In the genomic region with DNA sequence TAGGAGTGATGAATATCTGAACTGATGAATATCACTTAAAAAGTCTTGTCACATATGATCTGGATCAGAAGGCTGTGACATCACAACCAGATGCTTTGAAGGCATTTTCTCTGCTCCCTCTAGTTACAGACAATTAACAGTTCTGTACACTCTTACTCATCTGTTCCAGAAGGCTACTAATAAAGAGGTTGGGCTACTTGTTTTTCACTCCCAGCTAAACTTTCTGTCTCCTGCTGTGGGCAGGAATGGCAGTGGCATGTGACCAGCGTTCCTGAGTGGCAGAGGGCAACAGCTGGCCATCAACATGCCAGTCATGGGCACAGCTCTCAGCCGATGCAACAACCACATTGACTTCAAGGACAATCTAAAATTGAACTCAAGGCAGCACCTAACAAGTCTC, we compare ENCODE assay signal across 16 cellular contexts.
DNase-seq lines count a peak whose midpoint lies in the region; ATAC-seq and TF ChIP-seq lines count a peak whose summit lies in the region.
"Had no signal": no experiment of that assay in that cellular context is flagged by ENCODE, and none has a peak within 500 bp of the region (broad histone marks: within the 10 kb centered on the region; RNA-seq: fewer than 3 reads in every experiment).

No MANE protein-coding gene starts in this region.

- no peak for ATAC-seq in memory B cell (ENCODE audit: low read depth)
- ATAC-seq in HG02610 (IDR thresholded peaks at IDR 0.05; ENCODE audit: unreplicated experiment), result no peak
- ATAC-seq: A549, left lobe of liver had no signal

- no peak overlapping the region for H3K4me3 Mint-ChIP-seq in activated naive CD4-positive, alpha-beta T cell treated with anti-CD3 and anti-CD28 coated beads for 36 hours
- H3K4me3 Mint-ChIP-seq in memory B cell, result no peak overlapping the region

- no peak for TF ChIP-seq CTCF in OCI-LY7 (conservative IDR thresholded peaks at IDR 0.05; ENCODE audit: low read length)

- no peaks in the 10 kb centered on the region for H3K9me3 ChIP-seq in subcutaneous abdominal adipose tissue (ENCODE audit: control insufficient read depth in 5 of 5, low read length in 5 of 5)
- H3K9me3 ChIP-seq in OCI-LY7 (ENCODE audit: low read length), result no peaks in the 10 kb centered on the region
- H3K9me3 ChIP-seq: A549, ascending aorta, right lobe of liver had no signal

- H3K9me2 ChIP-seq in OCI-LY7 (ENCODE audit: insufficient read depth, low read length), result no peaks in the 10 kb centered on the region

- intact Hi-C loops in activated naive CD4-positive, alpha-beta T cell treated with anti-CD3 and anti-CD28 coated beads for 36 hours (cut with micrococcal nuclease), result no loop called here
- intact Hi-C loops in OCI-LY7 (cut with micrococcal nuclease; ENCODE audit: unreplicated experiment), result no loop called here

- H3K4me1 ChIP-seq in subcutaneous abdominal adipose tissue (ENCODE audit: control insufficient read depth in 5 of 5, insufficient read depth in 5 of 5, low read length in 5 of 5) (peaks cover 15 to 76% (median 70%) of the 10 kb centered on the region in 5 donors), OCI-LY7 (ENCODE audit: insufficient read depth, low read length, poor library complexity, severe bottlenecking) (peaks cover 12% of the 10 kb centered on the region)
- H3K4me1 ChIP-seq: A549 had no signal

- H3K27me3 ChIP-seq in subcutaneous abdominal adipose tissue (ENCODE audit: control insufficient read depth in 5 of 5, insufficient read depth in 4 of 5, low read length in 5 of 5), result no peaks in the 10 kb centered on the region
- H3K27me3 ChIP-seq: ascending aorta, right lobe of liver had no signal

- H2AFZ ChIP-seq in OCI-LY7 (ENCODE audit: low read length), result no peak overlapping the region

- H3K27me3 Mint-ChIP-seq in activated naive CD4-positive, alpha-beta T cell treated with anti-CD3 and anti-CD28 coated beads for 36 hours (ENCODE audit: low read depth), result no peaks in the 10 kb centered on the region
- H3K27me3 Mint-ChIP-seq in memory B cell, result no peaks in the 10 kb centered on the region

- no peak for DNase-seq in activated naive CD4-positive, alpha-beta T cell treated with anti-CD3 and anti-CD28 coated beads for 36 hours
- no peak for DNase-seq in activated naive CD4-positive, alpha-beta T cell (lab: John Stamatoyannopoulos, UW)
- DNase-seq in dermis blood vessel endothelial cell (peak; percentile 37), memory B cell (ENCODE audit: low spot score in 2 of 2) (no peak), GDM1 (lab: John Stamatoyannopoulos, UW) (no peak), OCI-LY7 (ENCODE audit: low spot score) (no peak)
- DNase-seq: activated CD8-positive, alpha-beta memory T cell treated with anti-CD3 and anti-CD28 coated beads for 24 hours; DMS79; NCI-H1694; T-helper 1 cell had no signal

- peaks cover 15% of the 10 kb centered on the region for H3K36me3 Mint-ChIP-seq in activated naive CD4-positive, alpha-beta T cell treated with anti-CD3 and anti-CD28 coated beads for 36 hours (ENCODE audit: low read depth)
- peaks cover 17% of the 10 kb centered on the region for H3K36me3 Mint-ChIP-seq in memory B cell

- H3K9ac ChIP-seq in subcutaneous abdominal adipose tissue (ENCODE audit: low read length in 5 of 5), result no peak overlapping the region

- H3K36me3 ChIP-seq in subcutaneous abdominal adipose tissue (ENCODE audit: control insufficient read depth in 5 of 5, insufficient read depth in 5 of 5, low read length in 5 of 5) (peaks cover 4 to 26% (median 17%) of the 10 kb centered on the region in 5 donors), OCI-LY7 (ENCODE audit: insufficient read depth, low read length) (peaks cover 93% of the 10 kb centered on the region)

- peaks cover 77% of the 10 kb centered on the region for H3K4me1 Mint-ChIP-seq in activated naive CD4-positive, alpha-beta T cell treated with anti-CD3 and anti-CD28 coated beads for 36 hours (ENCODE audit: low read depth)
- H3K4me1 Mint-ChIP-seq in memory B cell, result peaks cover 43% of the 10 kb centered on the region

- peaks cover 56% of the 10 kb centered on the region for H4K20me1 ChIP-seq in OCI-LY7 (ENCODE audit: insufficient read depth, low read length)

- POLR2A ChIA-PET in OCI-LY7 (lab: Charles Lee), result no interaction called here

- CTCF ChIA-PET in activated naive CD4-positive, alpha-beta T cell treated with anti-CD3 and anti-CD28 coated beads for 36 hours (lab: Charles Lee), result no interaction called here
- CTCF ChIA-PET in OCI-LY7 (lab: Charles Lee; ENCODE audit: unreplicated experiment), result interaction anchor here (0.5 kb wide), 1 partner anchor 58 kb away, joined by 4 read pairs; no protein-coding TSS in a partner anchor

- BruUV-seq in OCI-LY7 (replicated peaks; lab: Mats Ljungman, UMichigan), result no TSS peak

- no peak overlapping the region for H3K4me3 ChIP-seq in subcutaneous abdominal adipose tissue (ENCODE audit: low read depth in 1 of 5, low read length in 5 of 5)
- no peak overlapping the region for H3K4me3 ChIP-seq in OCI-LY7 (ENCODE audit: low read depth, low read length, poor library complexity, severe bottlenecking)
- H3K4me3 ChIP-seq: A549, ascending aorta, right lobe of liver had no signal

- peak overlapping the region; percentile 54 for H3K27ac Mint-ChIP-seq in activated naive CD4-positive, alpha-beta T cell treated with anti-CD3 and anti-CD28 coated beads for 36 hours
- peak overlapping the region; percentile 82 for H3K27ac Mint-ChIP-seq in memory B cell

- H3K27ac ChIP-seq in subcutaneous abdominal adipose tissue (ENCODE audit: low read depth, low read length) (peak overlapping the region; percentile 14), OCI-LY7 (ENCODE audit: low read depth, low read length, poor library complexity, severe bottlenecking) (no peak overlapping the region)
- H3K27ac ChIP-seq: A549, ascending aorta had no signal

- H3K4me2 ChIP-seq in OCI-LY7 (ENCODE audit: low read length), result no peak overlapping the region
- H3K4me2 ChIP-seq: A549 had no signal

- H3K79me2 ChIP-seq in OCI-LY7 (ENCODE audit: insufficient read depth, low read depth, low read length), result peaks cover 98% of the 10 kb centered on the region

- no peaks in the 10 kb centered on the region for H3K9me3 Mint-ChIP-seq in activated naive CD4-positive, alpha-beta T cell treated with anti-CD3 and anti-CD28 coated beads for 36 hours
- H3K9me3 Mint-ChIP-seq in memory B cell, result no peaks in the 10 kb centered on the region
